ENCODE assay signal across 1 cellular context in genomic region chr6:46828939-46829338, GRCh38.
TF ChIP-seq lines count a peak whose summit lies in the region.

No MANE protein-coding gene starts in this region.

TF ChIP-seq in H1, 55 proteins besides CTCF, POLR2A, EP300 and RAD21 (continued from another document):
- TF ChIP-seq FOSL1 (IDR thresholded peaks at IDR 0.05; ENCODE audit: insufficient read depth, low read depth, low read length), result no peak
- TF ChIP-seq HDAC6 (IDR thresholded peaks at IDR 0.05; ENCODE audit: low read depth, low read length), result no peak
- TF ChIP-seq CEBPB (IDR thresholded peaks at IDR 0.05; ENCODE audit: low read depth, low read length), result no peak
- no peak for TF ChIP-seq ASH2L (IDR thresholded peaks at IDR 0.05; ENCODE audit: low read length)
